8 cellular contexts compared by ENCODE assay signal in genomic region chr2:181683518-181684453, GRCh38. TPM values are rescaled to one million over a fixed set of nuclear protein-coding genes. Genes with fewer than 3 reads are reported as not detected.
A peak's percentile ranks its signal among the peaks of the same experiment; 100 is the strongest.
DNase-seq lines count a peak whose midpoint lies in the region; ATAC-seq and TF ChIP-seq lines count a peak whose summit lies in the region.

No MANE protein-coding gene starts in this region.

- no peak overlapping the region for H3K27ac Mint-ChIP-seq in activated naive CD8-positive, alpha-beta T cell treated with anti-CD3 and anti-CD28 coated beads for 36 hours

- H3K4me1 Mint-ChIP-seq in activated naive CD8-positive, alpha-beta T cell treated with anti-CD3 and anti-CD28 coated beads for 36 hours = peaks cover 39% of the 10 kb centered on the region

- ATAC-seq in HG03432 (IDR thresholded peaks at IDR 0.05; ENCODE audit: unreplicated experiment) (peak; percentile 32), lower lobe of right lung (peak in 1 of 2 donors; percentile 13), GM18511 (IDR thresholded peaks at IDR 0.05; ENCODE audit: unreplicated experiment) (no peak), HG03135 (IDR thresholded peaks at IDR 0.05; ENCODE audit: unreplicated experiment) (no peak)

- peak overlapping the region; percentile 11 for H3K4me3 ChIP-seq in lower lobe of right lung

- peaks cover 2% of the 10 kb centered on the region for H3K9me3 Mint-ChIP-seq in activated naive CD8-positive, alpha-beta T cell treated with anti-CD3 and anti-CD28 coated beads for 36 hours

- TF ChIP-seq CTCF in lower lobe of right lung (IDR thresholded peaks at IDR 0.05) = no peak

- intact Hi-C loops in lower lobe of right lung (cut with DNase I) = no loop called here

- H3K4me3 Mint-ChIP-seq in activated naive CD8-positive, alpha-beta T cell treated with anti-CD3 and anti-CD28 coated beads for 36 hours = peak overlapping the region; percentile 73

- no peak overlapping the region for H3K27ac ChIP-seq in lower lobe of right lung

- H3K27me3 Mint-ChIP-seq in activated naive CD8-positive, alpha-beta T cell treated with anti-CD3 and anti-CD28 coated beads for 36 hours = peaks cover 91% of the 10 kb centered on the region

- H3K36me3 ChIP-seq in lower lobe of right lung = no peaks in the 10 kb centered on the region

- H3K4me1 ChIP-seq in lower lobe of right lung = peaks cover 26% of the 10 kb centered on the region

- DNase-seq in AG20443 (ENCODE audit: low spot score) = peak; percentile 76
- peak; percentile 17 for DNase-seq in activated naive CD8-positive, alpha-beta T cell treated with anti-CD3 and anti-CD28 coated beads for 36 hours
- DNase-seq in lower lobe of right lung = no peak
- DNase-seq in DMS153 treated with DMSO at 0.1 percent for 48 hours (lab: John Stamatoyannopoulos, UW; ENCODE audit: unreplicated experiment) = no peak
- DNase-seq in NCI-H2171 treated with DMSO at 0.1 percent for 48 hours (lab: John Stamatoyannopoulos, UW) = no peak

- peaks cover 82% of the 10 kb centered on the region for H3K27me3 ChIP-seq in lower lobe of right lung (ENCODE audit: low read depth)

- H3K36me3 Mint-ChIP-seq in activated naive CD8-positive, alpha-beta T cell treated with anti-CD3 and anti-CD28 coated beads for 36 hours = peaks cover 1% of the 10 kb centered on the region

- H3K9me3 ChIP-seq in lower lobe of right lung = no peaks in the 10 kb centered on the region

RNA-seq across cellular contexts. Expression of gene NEUROD1, which starts 3.5 kb away (rescaled TPM):
- total RNA-seq in activated naive CD8-positive, alpha-beta T cell treated with anti-CD3 and anti-CD28 coated beads for 36 hours = under 1 TPM in 1 of 2 experiments, not detected in 1; 0.08 TPM
- not detected for total RNA-seq in lower lobe of right lung

RNA-seq across cellular contexts. Expression of gene CERKL, which starts 26.9 kb away (rescaled TPM):
- total RNA-seq in activated naive CD8-positive, alpha-beta T cell treated with anti-CD3 and anti-CD28 coated beads for 36 hours = under 1 TPM; 0.06 TPM
- total RNA-seq in lower lobe of right lung = 1.7 TPM

Comparison
In these comparisons a context has a peak if more than half of its experiments do, and no peak if none do; other contexts are left out.
1. DNase-seq: peak in AG20443 (single experiment) and activated naive CD8-positive, alpha-beta T cell treated with anti-CD3 and anti-CD28 coated beads for 36 hours (single experiment); none in lower lobe of right lung (single experiment), DMS153 treated with DMSO at 0.1 percent for 48 hours (single experiment) and NCI-H2171 treated with DMSO at 0.1 percent for 48 hours (single experiment).